Comparison of ENCODE assay signal across 1 cellular context in the genomic region with DNA sequence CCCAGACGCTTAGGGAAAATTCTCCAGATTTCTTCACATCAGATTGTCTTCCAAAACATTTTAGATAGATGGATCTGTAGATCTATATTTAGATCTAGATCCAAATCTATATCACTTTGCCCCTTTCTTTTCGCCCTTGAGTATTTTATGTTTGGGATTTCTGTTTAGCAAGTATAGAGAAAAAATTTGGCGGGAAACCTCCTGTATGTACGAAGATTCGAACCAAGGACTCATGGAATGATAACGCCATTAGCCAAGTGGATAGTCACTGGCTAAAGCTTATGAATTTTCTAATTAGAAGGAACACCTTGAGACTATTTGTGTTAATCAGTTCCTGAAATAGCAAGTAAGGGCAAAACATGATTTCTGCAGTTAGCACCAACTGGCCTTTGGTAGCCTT.
TF ChIP-seq lines count a peak whose summit lies in the region.

No MANE protein-coding gene starts in this region.

TF ChIP-seq in K562, 482 proteins besides CTCF, POLR2A, EP300 and RAD21:
- TF ChIP-seq E2F8 (IDR thresholded peaks at IDR 0.05; ENCODE audit: low read depth, partially characterized antibody) (peak; percentile 75), ZNF316 (IDR thresholded peaks at IDR 0.05) (no peak), NFE2 (IDR thresholded peaks at IDR 0.05; ENCODE audit: low read depth) (no peak), PTTG1 (tag; IDR thresholded peaks at IDR 0.05; ENCODE audit: low read depth) (no peak), ZKSCAN8 (CRISPR knock-in tag; IDR thresholded peaks at IDR 0.05) (peak; percentile 30; the same call in 1 of the 2 replicates), ELF2 (CRISPR knock-in tag; IDR thresholded peaks at IDR 0.05) (no peak), MBD1 (CRISPR knock-in tag; IDR thresholded peaks at IDR 0.05) (0 out of 2 replicates have a peak, but pooled peaks have one; percentile 40), ZNF354B (CRISPR knock-in tag; IDR thresholded peaks at IDR 0.05) (no peak), L3MBTL2 (IDR thresholded peaks at IDR 0.05) (peak; percentile 71), BACH1 (tag; IDR thresholded peaks at IDR 0.05) (0 out of 2 replicates have a peak, but pooled peaks have one; percentile 26), TBL1XR1 (IDR thresholded peaks at IDR 0.05; ENCODE audit: low read length in 2 of 2) (0 out of 4 replicates have a peak, but pooled peaks of 1 of the 2 experiments have one; percentile 23), MECOM (CRISPR knock-in tag; IDR thresholded peaks at IDR 0.05) (0 out of 2 replicates have a peak, but pooled peaks have one; percentile 38), ZNF644 (tag; IDR thresholded peaks at IDR 0.05; ENCODE audit: low read depth) (0 out of 2 replicates have a peak, but pooled peaks have one; percentile 13), ZNF239 (CRISPR knock-in tag; IDR thresholded peaks at IDR 0.05) (no peak)
- TF ChIP-seq, protein P1, sequence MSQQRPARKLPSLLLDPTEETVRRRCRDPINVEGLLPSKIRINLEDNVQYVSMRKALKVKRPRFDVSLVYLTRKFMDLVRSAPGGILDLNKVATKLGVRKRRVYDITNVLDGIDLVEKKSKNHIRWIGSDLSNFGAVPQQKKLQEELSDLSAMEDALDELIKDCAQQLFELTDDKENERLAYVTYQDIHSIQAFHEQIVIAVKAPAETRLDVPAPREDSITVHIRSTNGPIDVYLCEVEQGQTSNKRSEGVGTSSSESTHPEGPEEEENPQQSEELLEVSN (IDR thresholded peaks at IDR 0.05; ENCODE audit: borderline replicate concordance in 1 of 2, extremely low read depth in 1 of 2, insufficient read depth in 1 of 2, insufficient read length in 1 of 2, low read depth in 1 of 2, low read length in 1 of 2, poor library complexity in 1 of 2, severe bottlenecking in 1 of 2) = peak in 1 of 2 experiments; percentile 77
- TF ChIP-seq, protein P2, sequence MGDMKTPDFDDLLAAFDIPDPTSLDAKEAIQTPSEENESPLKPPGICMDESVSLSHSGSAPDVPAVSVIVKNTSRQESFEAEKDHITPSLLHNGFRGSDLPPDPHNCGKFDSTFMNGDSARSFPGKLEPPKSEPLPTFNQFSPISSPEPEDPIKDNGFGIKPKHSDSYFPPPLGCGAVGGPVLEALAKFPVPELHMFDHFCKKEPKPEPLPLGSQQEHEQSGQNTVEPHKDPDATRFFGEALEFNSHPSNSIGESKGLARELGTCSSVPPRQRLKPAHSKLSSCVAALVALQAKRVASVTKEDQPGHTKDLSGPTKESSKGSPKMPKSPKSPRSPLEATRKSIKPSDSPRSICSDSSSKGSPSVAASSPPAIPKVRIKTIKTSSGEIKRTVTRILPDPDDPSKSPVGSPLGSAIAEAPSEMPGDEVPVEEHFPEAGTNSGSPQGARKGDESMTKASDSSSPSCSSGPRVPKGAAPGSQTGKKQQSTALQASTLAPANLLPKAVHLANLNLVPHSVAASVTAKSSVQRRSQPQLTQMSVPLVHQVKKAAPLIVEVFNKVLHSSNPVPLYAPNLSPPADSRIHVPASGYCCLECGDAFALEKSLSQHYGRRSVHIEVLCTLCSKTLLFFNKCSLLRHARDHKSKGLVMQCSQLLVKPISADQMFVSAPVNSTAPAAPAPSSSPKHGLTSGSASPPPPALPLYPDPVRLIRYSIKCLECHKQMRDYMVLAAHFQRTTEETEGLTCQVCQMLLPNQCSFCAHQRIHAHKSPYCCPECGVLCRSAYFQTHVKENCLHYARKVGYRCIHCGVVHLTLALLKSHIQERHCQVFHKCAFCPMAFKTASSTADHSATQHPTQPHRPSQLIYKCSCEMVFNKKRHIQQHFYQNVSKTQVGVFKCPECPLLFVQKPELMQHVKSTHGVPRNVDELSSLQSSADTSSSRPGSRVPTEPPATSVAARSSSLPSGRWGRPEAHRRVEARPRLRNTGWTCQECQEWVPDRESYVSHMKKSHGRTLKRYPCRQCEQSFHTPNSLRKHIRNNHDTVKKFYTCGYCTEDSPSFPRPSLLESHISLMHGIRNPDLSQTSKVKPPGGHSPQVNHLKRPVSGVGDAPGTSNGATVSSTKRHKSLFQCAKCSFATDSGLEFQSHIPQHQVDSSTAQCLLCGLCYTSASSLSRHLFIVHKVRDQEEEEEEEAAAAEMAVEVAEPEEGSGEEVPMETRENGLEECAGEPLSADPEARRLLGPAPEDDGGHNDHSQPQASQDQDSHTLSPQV (IDR thresholded peaks at IDR 0.05) = peak; percentile 16; the same call in 1 of the 2 replicates
- TF ChIP-seq, protein P3, sequence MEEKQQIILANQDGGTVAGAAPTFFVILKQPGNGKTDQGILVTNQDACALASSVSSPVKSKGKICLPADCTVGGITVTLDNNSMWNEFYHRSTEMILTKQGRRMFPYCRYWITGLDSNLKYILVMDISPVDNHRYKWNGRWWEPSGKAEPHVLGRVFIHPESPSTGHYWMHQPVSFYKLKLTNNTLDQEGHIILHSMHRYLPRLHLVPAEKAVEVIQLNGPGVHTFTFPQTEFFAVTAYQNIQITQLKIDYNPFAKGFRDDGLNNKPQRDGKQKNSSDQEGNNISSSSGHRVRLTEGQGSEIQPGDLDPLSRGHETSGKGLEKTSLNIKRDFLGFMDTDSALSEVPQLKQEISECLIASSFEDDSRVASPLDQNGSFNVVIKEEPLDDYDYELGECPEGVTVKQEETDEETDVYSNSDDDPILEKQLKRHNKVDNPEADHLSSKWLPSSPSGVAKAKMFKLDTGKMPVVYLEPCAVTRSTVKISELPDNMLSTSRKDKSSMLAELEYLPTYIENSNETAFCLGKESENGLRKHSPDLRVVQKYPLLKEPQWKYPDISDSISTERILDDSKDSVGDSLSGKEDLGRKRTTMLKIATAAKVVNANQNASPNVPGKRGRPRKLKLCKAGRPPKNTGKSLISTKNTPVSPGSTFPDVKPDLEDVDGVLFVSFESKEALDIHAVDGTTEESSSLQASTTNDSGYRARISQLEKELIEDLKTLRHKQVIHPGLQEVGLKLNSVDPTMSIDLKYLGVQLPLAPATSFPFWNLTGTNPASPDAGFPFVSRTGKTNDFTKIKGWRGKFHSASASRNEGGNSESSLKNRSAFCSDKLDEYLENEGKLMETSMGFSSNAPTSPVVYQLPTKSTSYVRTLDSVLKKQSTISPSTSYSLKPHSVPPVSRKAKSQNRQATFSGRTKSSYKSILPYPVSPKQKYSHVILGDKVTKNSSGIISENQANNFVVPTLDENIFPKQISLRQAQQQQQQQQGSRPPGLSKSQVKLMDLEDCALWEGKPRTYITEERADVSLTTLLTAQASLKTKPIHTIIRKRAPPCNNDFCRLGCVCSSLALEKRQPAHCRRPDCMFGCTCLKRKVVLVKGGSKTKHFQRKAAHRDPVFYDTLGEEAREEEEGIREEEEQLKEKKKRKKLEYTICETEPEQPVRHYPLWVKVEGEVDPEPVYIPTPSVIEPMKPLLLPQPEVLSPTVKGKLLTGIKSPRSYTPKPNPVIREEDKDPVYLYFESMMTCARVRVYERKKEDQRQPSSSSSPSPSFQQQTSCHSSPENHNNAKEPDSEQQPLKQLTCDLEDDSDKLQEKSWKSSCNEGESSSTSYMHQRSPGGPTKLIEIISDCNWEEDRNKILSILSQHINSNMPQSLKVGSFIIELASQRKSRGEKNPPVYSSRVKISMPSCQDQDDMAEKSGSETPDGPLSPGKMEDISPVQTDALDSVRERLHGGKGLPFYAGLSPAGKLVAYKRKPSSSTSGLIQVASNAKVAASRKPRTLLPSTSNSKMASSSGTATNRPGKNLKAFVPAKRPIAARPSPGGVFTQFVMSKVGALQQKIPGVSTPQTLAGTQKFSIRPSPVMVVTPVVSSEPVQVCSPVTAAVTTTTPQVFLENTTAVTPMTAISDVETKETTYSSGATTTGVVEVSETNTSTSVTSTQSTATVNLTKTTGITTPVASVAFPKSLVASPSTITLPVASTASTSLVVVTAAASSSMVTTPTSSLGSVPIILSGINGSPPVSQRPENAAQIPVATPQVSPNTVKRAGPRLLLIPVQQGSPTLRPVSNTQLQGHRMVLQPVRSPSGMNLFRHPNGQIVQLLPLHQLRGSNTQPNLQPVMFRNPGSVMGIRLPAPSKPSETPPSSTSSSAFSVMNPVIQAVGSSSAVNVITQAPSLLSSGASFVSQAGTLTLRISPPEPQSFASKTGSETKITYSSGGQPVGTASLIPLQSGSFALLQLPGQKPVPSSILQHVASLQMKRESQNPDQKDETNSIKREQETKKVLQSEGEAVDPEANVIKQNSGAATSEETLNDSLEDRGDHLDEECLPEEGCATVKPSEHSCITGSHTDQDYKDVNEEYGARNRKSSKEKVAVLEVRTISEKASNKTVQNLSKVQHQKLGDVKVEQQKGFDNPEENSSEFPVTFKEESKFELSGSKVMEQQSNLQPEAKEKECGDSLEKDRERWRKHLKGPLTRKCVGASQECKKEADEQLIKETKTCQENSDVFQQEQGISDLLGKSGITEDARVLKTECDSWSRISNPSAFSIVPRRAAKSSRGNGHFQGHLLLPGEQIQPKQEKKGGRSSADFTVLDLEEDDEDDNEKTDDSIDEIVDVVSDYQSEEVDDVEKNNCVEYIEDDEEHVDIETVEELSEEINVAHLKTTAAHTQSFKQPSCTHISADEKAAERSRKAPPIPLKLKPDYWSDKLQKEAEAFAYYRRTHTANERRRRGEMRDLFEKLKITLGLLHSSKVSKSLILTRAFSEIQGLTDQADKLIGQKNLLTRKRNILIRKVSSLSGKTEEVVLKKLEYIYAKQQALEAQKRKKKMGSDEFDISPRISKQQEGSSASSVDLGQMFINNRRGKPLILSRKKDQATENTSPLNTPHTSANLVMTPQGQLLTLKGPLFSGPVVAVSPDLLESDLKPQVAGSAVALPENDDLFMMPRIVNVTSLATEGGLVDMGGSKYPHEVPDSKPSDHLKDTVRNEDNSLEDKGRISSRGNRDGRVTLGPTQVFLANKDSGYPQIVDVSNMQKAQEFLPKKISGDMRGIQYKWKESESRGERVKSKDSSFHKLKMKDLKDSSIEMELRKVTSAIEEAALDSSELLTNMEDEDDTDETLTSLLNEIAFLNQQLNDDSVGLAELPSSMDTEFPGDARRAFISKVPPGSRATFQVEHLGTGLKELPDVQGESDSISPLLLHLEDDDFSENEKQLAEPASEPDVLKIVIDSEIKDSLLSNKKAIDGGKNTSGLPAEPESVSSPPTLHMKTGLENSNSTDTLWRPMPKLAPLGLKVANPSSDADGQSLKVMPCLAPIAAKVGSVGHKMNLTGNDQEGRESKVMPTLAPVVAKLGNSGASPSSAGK (IDR thresholded peaks at IDR 0.05) = peak; percentile 21
